7 cellular contexts compared by ENCODE assay signal in the genomic region with DNA sequence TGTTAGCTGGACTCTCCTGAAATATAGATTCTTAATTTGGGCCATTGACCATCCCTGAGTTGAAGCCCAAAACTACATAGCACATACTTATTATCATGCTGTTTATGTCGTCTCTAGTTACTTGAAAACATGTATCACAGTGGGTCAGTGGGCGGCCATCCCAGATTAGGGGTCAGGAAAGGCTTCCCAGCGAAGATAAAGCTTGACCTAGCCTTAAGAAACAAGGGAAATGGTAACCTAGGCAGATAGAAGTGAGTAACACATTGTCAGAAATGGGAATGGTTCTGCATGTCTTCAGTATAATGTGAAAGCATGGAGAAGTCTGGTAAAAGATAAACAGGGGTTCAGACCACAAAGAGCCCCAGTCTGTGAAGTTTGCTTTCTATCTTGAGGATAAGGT.
"Had no signal": no experiment of that assay in that cellular context is flagged by ENCODE, and none has a peak within 500 bp of the region (broad histone marks: within the 10 kb centered on the region; RNA-seq: fewer than 3 reads in every experiment).

No MANE protein-coding gene starts in this region.

- H3K4me3 ChIP-seq: GM12878 had no signal

- ATAC-seq: GM12878 had no signal

- FAIRE-seq: G401.6, GM12878, GM12891, GM12892, GM18507 had no signal

- DNase-seq: GDM1, GF-D8 had no signal
